Comparison of ENCODE assay signal across 35 cellular contexts in the genomic region with DNA sequence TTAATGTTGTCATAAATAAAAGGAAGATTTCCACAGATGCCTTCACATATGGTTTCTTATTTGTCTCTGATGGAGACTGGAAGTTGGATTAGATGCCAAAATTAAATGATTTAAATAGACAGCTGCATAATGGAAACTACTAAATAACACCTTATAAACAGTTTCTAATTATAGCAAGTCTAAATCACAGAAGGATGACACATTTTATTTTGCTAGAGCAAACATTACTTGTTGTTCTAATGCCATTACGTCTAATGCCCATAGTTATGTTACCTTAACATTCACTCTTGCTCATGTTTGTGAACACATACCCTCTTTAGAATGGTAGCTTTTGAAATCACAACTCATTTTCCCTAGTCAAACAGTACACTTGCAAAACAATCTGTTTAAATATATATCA.
"Had no signal": no experiment of that assay in that cellular context is flagged by ENCODE, and none has a peak within 500 bp of the region (broad histone marks: within the 10 kb centered on the region; RNA-seq: fewer than 3 reads in every experiment).

No MANE protein-coding gene starts in this region.

- H3K27me3 ChIP-seq: adrenal gland, body of pancreas, brain microvascular endothelial cell, breast epithelium had no signal

- H3K4me3 ChIP-seq: adrenal gland, body of pancreas, breast epithelium had no signal

- H3K9me3 Mint-ChIP-seq: activated B cell treated with CpG ODN at 0.5 μM for 24 hours; activated CD4-positive, alpha-beta memory T cell treated with anti-CD3 and anti-CD28 coated beads for 36 hours; activated CD4-positive, alpha-beta T cell treated with anti-CD3 and anti-CD28 coated beads, Interleukin-2, amount 10 ng/mL, durations not matched to agents 24 days and 14 days; activated naive CD8-positive, alpha-beta T cell treated with anti-CD3 and anti-CD28 coated beads for 36 hours; activated T-cell treated with anti-CD3 and anti-CD28 coated beads, Interleukin-2, amount 50 U/mL, for 4 hours; activated T-helper 1 cell treated with anti-CD3 and anti-CD28 coated beads, Interleukin-12 subunit alpha, Interleukin-12 subunit beta, Interleukin-2, Interleukin-4 antibody, amounts not matched to agents 30 ng/mL and 10 ng/mL and 1 ng/mL, durations not matched to agents 14 hours and 24 hours and 36 hours; T-helper 1 cell treated with Interleukin-12 subunit alpha and Interleukin-12 subunit beta and Interleukin-4 antibody, amounts not matched to agents 30 μg/mL and 1 μg/mL, for 36 hours; T-helper 2 cell treated with Interferon-gamma antibody and Interleukin-4, amounts not matched to agents 5 μg/mL and 100 μg/mL, for 36 hours had no signal

- H3K4me1 ChIP-seq: adrenal gland, body of pancreas, breast epithelium had no signal

- H3K4me1 Mint-ChIP-seq: activated B cell treated with CpG ODN at 0.5 μM for 24 hours; activated CD4-positive, alpha-beta T cell treated with anti-CD3 and anti-CD28 coated beads, Interleukin-2, amount 10 ng/mL, durations not matched to agents 24 days and 14 days; activated naive CD8-positive, alpha-beta T cell treated with anti-CD3 and anti-CD28 coated beads for 36 hours; activated T-helper 17 cell treated with anti-CD3 and anti-CD28 coated beads, Interleukin-2, amount 50 U/mL, for 72 hours had no signal

- H3K4me3 Mint-ChIP-seq: activated B cell treated with CpG ODN at 0.5 μM for 24 hours; activated CD4-positive, alpha-beta memory T cell treated with anti-CD3 and anti-CD28 coated beads for 36 hours; activated CD4-positive, alpha-beta T cell treated with anti-CD3 and anti-CD28 coated beads, Interleukin-2, amount 10 ng/mL, durations not matched to agents 24 days and 14 days; activated CD8-positive, alpha-beta T cell treated with anti-CD3 and anti-CD28 coated beads for 36 hours; activated naive CD4-positive, alpha-beta T cell treated with anti-CD3 and anti-CD28 coated beads for 36 hours; activated naive CD8-positive, alpha-beta T cell treated with anti-CD3 and anti-CD28 coated beads for 36 hours; activated T-cell treated with anti-CD3 and anti-CD28 coated beads, Interleukin-2, amount 50 U/mL, for 4 hours; activated T-cell treated with anti-CD3 and anti-CD28 coated beads, Interleukin-2, amount 50 U/mL, for 72 hours; activated T-helper 1 cell treated with anti-CD3 and anti-CD28 coated beads, Interleukin-12 subunit alpha, Interleukin-12 subunit beta, Interleukin-2, Interleukin-4 antibody, amounts not matched to agents 30 ng/mL and 10 ng/mL and 1 ng/mL, durations not matched to agents 14 hours and 24 hours and 36 hours; activated T-helper 17 cell treated with anti-CD3 and anti-CD28 coated beads, Interleukin-2, amount 50 U/mL, for 72 hours; T-helper 1 cell treated with Interleukin-12 subunit alpha and Interleukin-12 subunit beta and Interleukin-4 antibody, amounts not matched to agents 30 μg/mL and 1 μg/mL, for 36 hours; T-helper 2 cell treated with Interferon-gamma antibody and Interleukin-4, amounts not matched to agents 5 μg/mL and 100 μg/mL, for 36 hours had no signal

- H3K36me3 ChIP-seq: adrenal gland, brain microvascular endothelial cell, breast epithelium had no signal

- H3K27ac Mint-ChIP-seq: activated B cell treated with CpG ODN at 0.5 μM for 24 hours; activated CD4-positive, alpha-beta memory T cell treated with anti-CD3 and anti-CD28 coated beads for 36 hours; activated CD4-positive, alpha-beta T cell treated with anti-CD3 and anti-CD28 coated beads, Interleukin-2, amount 10 ng/mL, durations not matched to agents 24 days and 14 days; activated CD8-positive, alpha-beta T cell treated with anti-CD3 and anti-CD28 coated beads for 36 hours; activated naive CD4-positive, alpha-beta T cell treated with anti-CD3 and anti-CD28 coated beads for 36 hours; activated naive CD4-positive, alpha-beta T cell treated with anti-CD3 and anti-CD28 coated beads, Interleukin-2, amount 50 U/mL, for 72 hours; activated naive CD8-positive, alpha-beta T cell treated with anti-CD3 and anti-CD28 coated beads for 36 hours; activated T-cell treated with anti-CD3 and anti-CD28 coated beads, Interleukin-2, amount 50 U/mL, for 72 hours; activated T-helper 1 cell treated with anti-CD3 and anti-CD28 coated beads, Interleukin-12 subunit alpha, Interleukin-12 subunit beta, Interleukin-2, Interleukin-4 antibody, amounts not matched to agents 30 ng/mL and 10 ng/mL and 1 ng/mL, durations not matched to agents 14 hours and 24 hours and 36 hours; activated T-helper 17 cell treated with anti-CD3 and anti-CD28 coated beads, Interleukin-2, amount 50 U/mL, for 72 hours; T-helper 1 cell treated with Interleukin-12 subunit alpha and Interleukin-12 subunit beta and Interleukin-4 antibody, amounts not matched to agents 30 μg/mL and 1 μg/mL, for 36 hours; T-helper 2 cell treated with Interferon-gamma antibody and Interleukin-4, amounts not matched to agents 5 μg/mL and 100 μg/mL, for 36 hours had no signal

- DNase-seq: activated B cell treated with CpG ODN at 0.5 μM for 24 hours; activated CD4-positive, alpha-beta memory T cell treated with anti-CD3 and anti-CD28 coated beads for 36 hours; activated CD4-positive, alpha-beta T cell treated with anti-CD3 and anti-CD28 coated beads for 4 hours; activated CD4-positive, alpha-beta T cell treated with anti-CD3 and anti-CD28 coated beads, Interleukin-2, amount 10 ng/mL, durations not matched to agents 24 days and 14 days; activated CD4-positive, alpha-beta T cell treated with anti-CD3 and anti-CD28 coated beads, Interleukin-2, amount 50 U/mL, for 1 hour; activated CD4-positive, alpha-beta T cell treated with anti-CD3 and anti-CD28 coated beads, Interleukin-2, amount 50 U/mL, for 4 hours; activated CD4-positive, CD25-positive, alpha-beta regulatory T cell treated with anti-CD3 and anti-CD28 coated beads, Interleukin-2, amount 50 U/mL, for 72 hours; activated CD8-positive, alpha-beta memory T cell treated with anti-CD3 and anti-CD28 coated beads, Interleukin-2, amount 50 U/mL, for 4 hours; activated CD8-positive, alpha-beta T cell treated with anti-CD3 and anti-CD28 coated beads for 36 hours; activated effector memory CD4-positive, alpha-beta T cell treated with anti-CD3 and anti-CD28 coated beads, Interleukin-2, amount 50 U/mL, for 16 hours; activated gamma-delta T cell treated with Interleukin-2 at 50 U/mL for 16 hours; activated naive CD4-positive, alpha-beta T cell; activated naive CD4-positive, alpha-beta T cell treated with anti-CD3 and anti-CD28 coated beads for 36 hours; activated naive CD4-positive, alpha-beta T cell treated with anti-CD3 and anti-CD28 coated beads, Interleukin-2, amount 50 U/mL, for 16 hours; activated naive CD8-positive, alpha-beta T cell treated with anti-CD3 and anti-CD28 coated beads for 36 hours; activated T-cell treated with anti-CD3 and anti-CD28 coated beads for 4 hours; activated T-cell treated with anti-CD3 and anti-CD28 coated beads, Interleukin-2, amount 50 U/mL, for 1 hour; activated T-cell treated with anti-CD3 and anti-CD28 coated beads, Interleukin-2, amount 50 U/mL, for 4 hours; activated T-cell treated with anti-CD3 and anti-CD28 coated beads, Interleukin-2, amount 50 U/mL, for 72 hours; adrenal gland; amniotic stem cell; aorta; body of pancreas; brain microvascular endothelial cell; central memory CD4-positive, alpha-beta T cell; T-helper 1 cell; T-helper 2 cell; T-helper 9 cell had no signal

- H3K9me3 ChIP-seq: adrenal gland, body of pancreas, breast epithelium had no signal

- H3K27ac ChIP-seq: adrenal gland, body of pancreas, brain microvascular endothelial cell, breast epithelium, VCaP had no signal

- H3K36me3 Mint-ChIP-seq: activated CD4-positive, alpha-beta memory T cell treated with anti-CD3 and anti-CD28 coated beads for 36 hours; activated naive CD8-positive, alpha-beta T cell treated with anti-CD3 and anti-CD28 coated beads for 36 hours had no signal

- ATAC-seq: activated CD8-positive, alpha-beta T cell treated with anti-CD3 and anti-CD28 coated beads for 36 hours; activated naive CD4-positive, alpha-beta T cell treated with anti-CD3 and anti-CD28 coated beads, Interleukin-2, amount 50 U/mL, for 72 hours; activated T-cell treated with anti-CD3 and anti-CD28 coated beads, Interleukin-2, amount 50 U/mL, for 4 hours; activated T-cell treated with anti-CD3 and anti-CD28 coated beads, Interleukin-2, amount 50 U/mL, for 72 hours; activated T-helper 17 cell treated with anti-CD3 and anti-CD28 coated beads, Interleukin-2, amount 50 U/mL, for 72 hours; body of pancreas had no signal

- H3K27me3 Mint-ChIP-seq: activated B cell treated with CpG ODN at 0.5 μM for 24 hours; activated CD4-positive, alpha-beta memory T cell treated with anti-CD3 and anti-CD28 coated beads for 36 hours; activated CD4-positive, alpha-beta T cell treated with anti-CD3 and anti-CD28 coated beads, Interleukin-2, amount 10 ng/mL, durations not matched to agents 24 days and 14 days; activated CD8-positive, alpha-beta T cell treated with anti-CD3 and anti-CD28 coated beads for 36 hours; activated naive CD8-positive, alpha-beta T cell treated with anti-CD3 and anti-CD28 coated beads for 36 hours; activated T-helper 17 cell treated with anti-CD3 and anti-CD28 coated beads, Interleukin-2, amount 50 U/mL, for 72 hours had no signal
